In the genomic region with DNA sequence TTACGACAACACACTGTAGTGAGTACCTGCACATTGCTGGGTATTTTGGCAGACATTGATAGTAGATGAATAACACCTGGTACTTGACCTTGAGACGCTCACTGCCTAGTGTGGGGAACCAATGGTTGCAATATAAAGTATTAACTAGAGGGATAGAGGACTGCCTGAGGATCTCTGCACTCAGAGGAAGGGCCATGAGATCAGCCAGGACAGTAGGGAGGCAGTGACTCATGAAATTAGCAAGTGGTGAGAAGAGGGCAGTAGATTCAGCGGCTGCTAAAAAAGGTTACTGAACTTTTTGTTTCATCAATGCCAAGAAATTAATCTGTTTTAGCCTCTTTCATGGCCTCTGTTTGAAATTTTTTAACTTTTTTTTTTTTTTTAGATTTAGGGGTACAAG, we compare ENCODE assay signal across 26 cellular contexts.
DNase-seq lines count a peak whose midpoint lies in the region; ATAC-seq, FAIRE-seq and TF ChIP-seq lines count a peak whose summit lies in the region.
"Had no signal": no experiment of that assay in that cellular context is flagged by ENCODE, and none has a peak within 500 bp of the region (broad histone marks: within the 10 kb centered on the region; RNA-seq: fewer than 3 reads in every experiment).

No MANE protein-coding gene starts in this region.

- H3K27ac ChIP-seq in osteoblast (ENCODE audit: low read depth, low read length), result peak overlapping the region; percentile 69
- H3K27ac ChIP-seq: esophagus squamous epithelium, heart right ventricle, KMS-11, psoas muscle, SK-N-MC, transverse colon had no signal

- no peaks in the 10 kb centered on the region for H3K36me3 ChIP-seq in bronchial epithelial cell (ENCODE audit: control insufficient read depth, insufficient read depth, low read length)
- H3K36me3 ChIP-seq in osteoblast (ENCODE audit: insufficient read depth, low read length), result no peaks in the 10 kb centered on the region
- H3K36me3 ChIP-seq: esophagus squamous epithelium, heart right ventricle, transverse colon had no signal

- no peaks in the 10 kb centered on the region for H3K4me1 Mint-ChIP-seq in effector memory CD8-positive, alpha-beta T cell (ENCODE audit: low read depth in 2 of 2)
- H3K4me1 Mint-ChIP-seq: activated naive CD8-positive, alpha-beta T cell treated with anti-CD3 and anti-CD28 coated beads, Interleukin-2, amount 10 ng/mL, durations not matched to agents 7 days and 5 days; CD8-positive, alpha-beta memory T cell had no signal

- peaks cover 6 to 20% of the 10 kb centered on the region in 2 donors for H3K9me3 Mint-ChIP-seq in effector memory CD8-positive, alpha-beta T cell

- peak overlapping the region; percentile 72 for H3K4me2 ChIP-seq in osteoblast (ENCODE audit: insufficient read depth, low read length)
- H3K4me2 ChIP-seq: KMS-11 had no signal

- no peak overlapping the region for H3K4me3 Mint-ChIP-seq in effector memory CD8-positive, alpha-beta T cell
- H3K4me3 Mint-ChIP-seq: activated naive CD8-positive, alpha-beta T cell treated with anti-CD3 and anti-CD28 coated beads, Interleukin-2, amount 10 ng/mL, durations not matched to agents 7 days and 5 days; CD8-positive, alpha-beta memory T cell; nephron had no signal

- no peak for ATAC-seq in effector memory CD8-positive, alpha-beta T cell (replicated peaks)
- ATAC-seq in GM19023 (IDR thresholded peaks at IDR 0.05; ENCODE audit: unreplicated experiment), result no peak
- ATAC-seq: Panc1, psoas muscle had no signal

- peaks cover 23% of the 10 kb centered on the region for H3K4me1 ChIP-seq in osteoblast (ENCODE audit: insufficient read depth, low read length)
- H3K4me1 ChIP-seq: esophagus squamous epithelium, psoas muscle, transverse colon had no signal

- TF ChIP-seq CTCF in D721Med (IDR thresholded peaks at IDR 0.05; ENCODE audit: insufficient read depth, missing control alignments), result no peak
- TF ChIP-seq CTCF in bronchial epithelial cell (IDR thresholded peaks at IDR 0.05; ENCODE audit: insufficient read depth, low read length, severe bottlenecking), result no peak
- TF ChIP-seq CTCF in osteoblast (IDR thresholded peaks at IDR 0.05; ENCODE audit: extremely low read depth, low read depth, low read length), result no peak

- no peaks in the 10 kb centered on the region for H3K36me3 Mint-ChIP-seq in effector memory CD8-positive, alpha-beta T cell (ENCODE audit: insufficient read depth)
- H3K36me3 Mint-ChIP-seq: activated naive CD8-positive, alpha-beta T cell treated with anti-CD3 and anti-CD28 coated beads, Interleukin-2, amount 10 ng/mL, durations not matched to agents 7 days and 5 days; CD8-positive, alpha-beta memory T cell had no signal

- no peak overlapping the region for H2AFZ ChIP-seq in osteoblast (ENCODE audit: low read length)

- no peak overlapping the region for H3K27ac Mint-ChIP-seq in effector memory CD8-positive, alpha-beta T cell
- H3K27ac Mint-ChIP-seq: activated naive CD8-positive, alpha-beta T cell treated with anti-CD3 and anti-CD28 coated beads, Interleukin-2, amount 10 ng/mL, durations not matched to agents 7 days and 5 days; CD8-positive, alpha-beta memory T cell; nephron had no signal

- no peak for DNase-seq in D721Med (ENCODE audit: insufficient read length, low spot score)
- peak; percentile 83 for DNase-seq in M059J (ENCODE audit: low read depth)
- peak; percentile 36 for DNase-seq in bronchial epithelial cell (ENCODE audit: low read depth)
- peak; percentile 83 for DNase-seq in osteoblast (ENCODE audit: insufficient read length, low spot score, missing footprints)
- DNase-seq in stimulated activated CD4-positive, alpha-beta T cell treated with anti-CD3 and anti-CD28 coated beads, Interleukin-4, amount 100 ng/mL, for 4 hours, result no peak
- DNase-seq in NCI-H82 (lab: John Stamatoyannopoulos, UW), result no peak
- DNase-seq in effector memory CD8-positive, alpha-beta T cell, result no peak
- DNase-seq: activated CD4-positive, CD25-positive, alpha-beta regulatory T cell treated with anti-CD3 and anti-CD28 coated beads, Interleukin-2, amount 50 U/mL, for 72 hours; activated naive CD8-positive, alpha-beta T cell treated with anti-CD3 and anti-CD28 coated beads, Interleukin-2, amount 10 ng/mL, durations not matched to agents 7 days and 5 days; CD8-positive, alpha-beta memory T cell; DND-41; effector CD4-positive, alpha-beta T cell; esophagus squamous epithelium; H7; heart right ventricle; NCI-H1105; NCI-H69; psoas muscle; stimulated activated naive CD4-positive, alpha-beta T cell; T1000; transverse colon had no signal

- H4K20me1 ChIP-seq in osteoblast (ENCODE audit: insufficient read depth, low read length), result no peaks in the 10 kb centered on the region

- no peaks in the 10 kb centered on the region for H3K27me3 ChIP-seq in bronchial epithelial cell (ENCODE audit: control insufficient read depth, insufficient read depth, low read length)
- H3K27me3 ChIP-seq in osteoblast (ENCODE audit: insufficient read depth, low read length), result no peaks in the 10 kb centered on the region
- H3K27me3 ChIP-seq: esophagus squamous epithelium, heart right ventricle, transverse colon had no signal

- no peaks in the 10 kb centered on the region for H3K79me2 ChIP-seq in osteoblast (ENCODE audit: insufficient read depth, low read length)

- H3K4me3 ChIP-seq in bronchial epithelial cell (ENCODE audit: low read depth, low read length) (no peak overlapping the region), osteoblast (ENCODE audit: insufficient read depth, low read length) (no peak overlapping the region)
- H3K4me3 ChIP-seq: esophagus squamous epithelium, heart right ventricle, psoas muscle, SK-N-MC, transverse colon had no signal

- FAIRE-seq in D721Med (lab: Jason Lieb, UNC), result peak; percentile 58
- FAIRE-seq in bronchial epithelial cell (lab: Jason Lieb, UNC), result no peak

- H3K9me3 ChIP-seq in osteoblast (ENCODE audit: low read depth, low read length), result no peaks in the 10 kb centered on the region
- H3K9me3 ChIP-seq: transverse colon had no signal

- no peaks in the 10 kb centered on the region for H3K27me3 Mint-ChIP-seq in effector memory CD8-positive, alpha-beta T cell
- H3K27me3 Mint-ChIP-seq: activated naive CD8-positive, alpha-beta T cell treated with anti-CD3 and anti-CD28 coated beads, Interleukin-2, amount 10 ng/mL, durations not matched to agents 7 days and 5 days; CD8-positive, alpha-beta memory T cell had no signal

Comparison
In these comparisons a context has a peak if more than half of its experiments do, and no peak if none do; other contexts are left out.
1. DNase-seq: peak in M059J (single experiment), bronchial epithelial cell (single experiment) and osteoblast (single experiment); none in D721Med (single experiment), stimulated activated CD4-positive, alpha-beta T cell treated with anti-CD3 and anti-CD28 coated beads, Interleukin-4, amount 100 ng/mL, for 4 hours (0 of 2), NCI-H82 (single experiment) and effector memory CD8-positive, alpha-beta T cell (0 of 3).